11 cellular contexts compared by ENCODE assay signal in the genomic region with DNA sequence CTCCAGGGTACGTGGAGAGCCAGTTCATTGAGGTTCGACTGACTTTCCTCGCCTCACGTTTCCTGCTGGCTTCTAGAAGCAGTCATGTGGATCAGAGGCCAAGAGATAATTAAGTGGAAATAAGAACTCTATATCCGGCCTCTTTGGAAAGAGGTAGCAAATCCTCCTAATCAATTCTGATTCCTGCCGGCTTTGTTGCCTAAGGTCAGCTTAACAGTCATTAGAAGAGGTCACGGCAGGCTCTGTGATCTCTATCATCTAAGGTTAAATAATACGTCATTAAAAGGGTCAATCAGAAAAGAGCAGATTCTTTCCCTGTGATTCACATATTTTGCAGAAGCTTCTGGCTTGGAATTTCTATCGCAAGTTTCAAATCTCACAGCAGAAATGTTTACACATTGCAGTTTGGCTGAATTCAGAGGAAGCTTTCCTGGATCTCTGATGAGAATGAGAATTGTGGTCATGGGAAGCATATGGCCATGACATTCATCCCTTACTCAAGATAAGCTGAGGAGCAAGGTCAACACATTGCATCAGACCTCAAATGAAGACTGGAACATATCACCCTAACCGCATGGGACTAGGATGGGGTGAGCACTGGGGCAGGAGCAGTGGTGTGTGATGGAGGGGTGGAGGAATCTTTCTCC.
DNase-seq lines count a peak whose midpoint lies in the region; ATAC-seq and TF ChIP-seq lines count a peak whose summit lies in the region.
"Had no signal": no experiment of that assay in that cellular context is flagged by ENCODE, and none has a peak within 500 bp of the region (broad histone marks: within the 10 kb centered on the region; RNA-seq: fewer than 3 reads in every experiment).

No MANE protein-coding gene starts in this region.

- H3K27ac ChIP-seq in RWPE2 (ENCODE audit: poor library complexity, severe bottlenecking), result peak overlapping the region; percentile 51

- DNase-seq in AG08396 (ENCODE audit: low spot score), result peak; percentile 38
- DNase-seq in RWPE2 (ENCODE audit: low spot score), result no peak
- peak; percentile 100 for DNase-seq in fibroblast of the aortic adventitia (ENCODE audit: low read depth)
- DNase-seq in omental fat pad (ENCODE audit: low spot score), result no peak
- DNase-seq in D341Med (ENCODE audit: low spot score), result no peak
- no peak for DNase-seq in SHP77 (lab: John Stamatoyannopoulos, UW)
- DNase-seq in GM19240 (ENCODE audit: insufficient read length, low spot score), result no peak
- DNase-seq: activated naive CD4-positive, alpha-beta T cell treated with anti-CD3 and anti-CD28 coated beads, Interleukin-2, amount 10 ng/mL, durations not matched to agents 7 days and 5 days; CD4-positive, alpha-beta T cell; SW 1271 had no signal

- H3K4me3 ChIP-seq in RWPE2 (ENCODE audit: severe bottlenecking), result no peak overlapping the region
- no peak overlapping the region for H3K4me3 ChIP-seq in fibroblast of the aortic adventitia (ENCODE audit: low read depth, low read length)

- TF ChIP-seq CTCF in RWPE2 (IDR thresholded peaks at IDR 0.05; ENCODE audit: poor library complexity, severe bottlenecking) (no peak), fibroblast of the aortic adventitia (IDR thresholded peaks at IDR 0.05; ENCODE audit: insufficient read depth, low read length) (no peak), omental fat pad (IDR thresholded peaks at IDR 0.05) (no peak)

- H3K27me3 ChIP-seq in RWPE2 (ENCODE audit: insufficient read depth, poor library complexity, severe bottlenecking), result no peaks in the 10 kb centered on the region

- H3K4me1 ChIP-seq in RWPE2 (ENCODE audit: insufficient read depth, poor library complexity, severe bottlenecking), result peaks cover 23% of the 10 kb centered on the region

- ATAC-seq in RWPE2 (ENCODE audit: low read depth) (peak; percentile 52), omental fat pad (ENCODE audit: low FRiP score) (peak; percentile 79), HG03039 (IDR thresholded peaks at IDR 0.05; ENCODE audit: unreplicated experiment) (no peak)

- H3K9me3 ChIP-seq in RWPE2 (ENCODE audit: severe bottlenecking), result no peaks in the 10 kb centered on the region

- H3K36me3 ChIP-seq in RWPE2 (ENCODE audit: low read depth), result no peaks in the 10 kb centered on the region

Comparison
In these comparisons a context has a peak if more than half of its experiments do, and no peak if none do; other contexts are left out.
1. DNase-seq: peak in AG08396 (single experiment) and fibroblast of the aortic adventitia (single experiment); none in RWPE2 (single experiment), omental fat pad (single experiment), D341Med (single experiment), SHP77 (0 of 2) and GM19240 (single experiment).